30 cellular contexts compared by ENCODE assay signal in genomic region chr3:140709751-140710150, GRCh38. TPM values are rescaled to one million over a fixed set of nuclear protein-coding genes. Genes with fewer than 3 reads are reported as not detected.
DNase-seq lines count a peak whose midpoint lies in the region; ATAC-seq, FAIRE-seq and TF ChIP-seq lines count a peak whose summit lies in the region.
"Had no signal": no experiment of that assay in that cellular context is flagged by ENCODE, and none has a peak within 500 bp of the region (broad histone marks: within the 10 kb centered on the region; RNA-seq: fewer than 3 reads in every experiment).

No MANE protein-coding gene starts in this region.

- H3K79me2 ChIP-seq in HepG2 (ENCODE audit: insufficient read depth, low read length): no peaks in the 10 kb centered on the region
- no peaks in the 10 kb centered on the region for H3K79me2 ChIP-seq in K562 (ENCODE audit: control insufficient read depth, insufficient read depth, low read length)

- no peaks in the 10 kb centered on the region for H4K20me1 ChIP-seq in HepG2 (ENCODE audit: insufficient read depth, low read length)
- H4K20me1 ChIP-seq in K562 (replicated peaks; ENCODE audit: control insufficient read depth, insufficient read depth, low read length): no peaks in the 10 kb centered on the region
- H4K20me1 ChIP-seq: BLaER1 had no signal

- H2AFZ ChIP-seq in HepG2 (ENCODE audit: low read length): no peak overlapping the region
- no peak overlapping the region for H2AFZ ChIP-seq in K562 (ENCODE audit: low read depth, low read length)

- TF ChIP-seq EP300 in HepG2 (IDR thresholded peaks at IDR 0.05; ENCODE audit: low read depth in 2 of 2, low read length in 2 of 2): no peak
- TF ChIP-seq EP300 in HepG2 (CRISPR knock-in tag; IDR thresholded peaks at IDR 0.05; ENCODE audit: borderline replicate concordance): no peak
- no peak for TF ChIP-seq EP300 in K562 (IDR thresholded peaks at IDR 0.05; ENCODE audit: low read length)

- peaks cover 0 to 6% (median 0%) of the 10 kb centered on the region in 7 donors for H3K4me1 Mint-ChIP-seq in naive thymus-derived CD4-positive, alpha-beta T cell
- H3K4me1 Mint-ChIP-seq: CD4-positive, alpha-beta memory T cell; CD4-positive, CD25-positive, alpha-beta regulatory T cell; CD8-positive, alpha-beta memory T cell had no signal

- POLR2A ChIA-PET in HepG2 (lab: Yijun Ruan, JAX) (interaction anchor here (2.5 kb wide), 1 partner anchor 18 kb away, joined by 38 read pairs; no protein-coding TSS in a partner anchor), K562 (lab: Yijun Ruan, JAX) (no interaction called here)
- POLR2A ChIA-PET in naive thymus-derived CD4-positive, alpha-beta T cell (lab: Charles Lee): no interaction called here

- no peaks in the 10 kb centered on the region for H3K27me3 ChIP-seq in HepG2 (ENCODE audit: control insufficient read depth in 1 of 2, insufficient read depth in 2 of 2, low read length in 2 of 2)
- H3K27me3 ChIP-seq in right lobe of liver: no peaks in the 10 kb centered on the region
- H3K27me3 ChIP-seq in K562 (ENCODE audit: control insufficient read depth in 2 of 2, insufficient read depth in 2 of 2, low read length in 2 of 2): no peaks in the 10 kb centered on the region
- H3K27me3 ChIP-seq in naive thymus-derived CD4-positive, alpha-beta T cell (ENCODE audit: control insufficient read depth in 2 of 2, insufficient read depth in 2 of 2, low read length in 2 of 2): no peaks in the 10 kb centered on the region
- H3K27me3 ChIP-seq: BE2C, BLaER1 had no signal

- H3K36me3 Mint-ChIP-seq in naive thymus-derived CD4-positive, alpha-beta T cell: no peaks in the 10 kb centered on the region
- H3K36me3 Mint-ChIP-seq: CD14-positive monocyte; CD4-positive, alpha-beta memory T cell; CD4-positive, CD25-positive, alpha-beta regulatory T cell; CD8-positive, alpha-beta memory T cell had no signal

- H3K27ac ChIP-seq in HepG2 (ENCODE audit: extremely low read length, insufficient read depth, low read length): no peak overlapping the region
- H3K27ac ChIP-seq in right lobe of liver: no peak overlapping the region
- H3K27ac ChIP-seq in K562 (ENCODE audit: extremely low read depth, low read depth, low read length): no peak overlapping the region
- no peak overlapping the region for H3K27ac ChIP-seq in naive thymus-derived CD4-positive, alpha-beta T cell (ENCODE audit: low read depth, low read length)
- H3K27ac ChIP-seq: BLaER1 had no signal

- no peak overlapping the region for H3K4me3 Mint-ChIP-seq in naive thymus-derived CD4-positive, alpha-beta T cell
- H3K4me3 Mint-ChIP-seq: CD14-positive monocyte; CD4-positive, CD25-positive, alpha-beta regulatory T cell; CD8-positive, alpha-beta memory T cell had no signal

- H3K9me1 ChIP-seq in K562 (ENCODE audit: control insufficient read depth, insufficient read depth, low read length): no peaks in the 10 kb centered on the region

- H3K27me3 Mint-ChIP-seq in naive thymus-derived CD4-positive, alpha-beta T cell: peaks cover 4 to 16% (median 7%) of the 10 kb centered on the region in 5 donors
- H3K27me3 Mint-ChIP-seq: CD4-positive, CD25-positive, alpha-beta regulatory T cell had no signal

- BruUV-seq in HepG2 (replicated peaks; lab: Mats Ljungman, UMichigan): no TSS peak
- no TSS peak for BruUV-seq in K562 (replicated peaks; lab: Mats Ljungman, UMichigan)

- peaks cover 62% of the 10 kb centered on the region for H3K4me1 ChIP-seq in HepG2 (ENCODE audit: insufficient read depth, low read length)
- H3K4me1 ChIP-seq in right lobe of liver: peaks cover 0 to 15% (median 3%) of the 10 kb centered on the region in 4 donors
- H3K4me1 ChIP-seq in K562 (replicated peaks in 1 of 2; ENCODE audit: control insufficient read depth in 2 of 2, insufficient read depth in 2 of 2, low read length in 2 of 2): no peaks in the 10 kb centered on the region
- H3K4me1 ChIP-seq in naive thymus-derived CD4-positive, alpha-beta T cell (ENCODE audit: control insufficient read depth in 2 of 2, insufficient read depth in 2 of 2, low read length in 2 of 2): no peaks in the 10 kb centered on the region
- H3K4me1 ChIP-seq: BE2C, BLaER1 had no signal

- H3K9me3 Mint-ChIP-seq in naive thymus-derived CD4-positive, alpha-beta T cell: peaks cover 0 to 7% (median 0%) of the 10 kb centered on the region in 11 donors
- H3K9me3 Mint-ChIP-seq: CD4-positive, alpha-beta memory T cell had no signal

- H3K4me2 ChIP-seq in HepG2 (ENCODE audit: low read depth, low read length) (no peak overlapping the region), K562 (ENCODE audit: insufficient read depth, low read length) (no peak overlapping the region)
- H3K4me2 ChIP-seq: BLaER1 had no signal

- in situ Hi-C loops in HepG2 (cut with HindIII; ENCODE audit: extremely low pct_ligation_motif_present, low pct_unique_long_range_greater_than_20kb): loop anchor here (10.0 kb wide), 1 partner anchor 235 kb away; the partner anchor contains the start of gene SLC25A36
- in situ Hi-C loops in K562 (cut with MboI): no loop called here

- H3K9me3 ChIP-seq in HepG2 (ENCODE audit: low read length) (peaks cover 8% of the 10 kb centered on the region; the same call in 1 of the 2 replicates), right lobe of liver (no peaks in the 10 kb centered on the region), K562 (replicated peaks; ENCODE audit: control insufficient read depth, insufficient read depth, low read depth, low read length) (no peaks in the 10 kb centered on the region)
- H3K9me3 ChIP-seq in naive thymus-derived CD4-positive, alpha-beta T cell (ENCODE audit: control insufficient read depth in 2 of 3, low read length in 3 of 3): no peaks in the 10 kb centered on the region
- H3K9me3 ChIP-seq: BE2C had no signal

- no peak overlapping the region for H3K9ac ChIP-seq in HepG2 (ENCODE audit: insufficient read depth, low read depth, low read length)
- no peak overlapping the region for H3K9ac ChIP-seq in K562 (ENCODE audit: insufficient read depth in 1 of 2, low read depth in 2 of 2, low read length in 2 of 2)
- H3K9ac ChIP-seq: BLaER1 had no signal

- TF ChIP-seq POLR2A in HepG2 (IDR thresholded peaks at IDR 0.05; ENCODE audit: insufficient read depth in 1 of 2, low read depth in 2 of 2, low read length in 2 of 2): no peak
- TF ChIP-seq POLR2A in right lobe of liver (IDR thresholded peaks at IDR 0.05): no peak
- no peak for TF ChIP-seq POLR2A in K562 (conservative IDR thresholded peaks at IDR 0.05)

- DNase-seq in HepG2 (ENCODE audit: low spot score) (no peak), right lobe of liver (no peak), K562 (ENCODE audit: extremely low read depth in 1 of 4, low spot score in 3 of 4) (no peak), NOMO-1 treated with dmso at 0.1 percent for 144 hours (lab: John Stamatoyannopoulos, UW; ENCODE audit: unreplicated experiment) (no peak)
- DNase-seq in naive thymus-derived CD4-positive, alpha-beta T cell: no peak
- DNase-seq: 8988T; ACHN; BE2C; C1 segment of cervical spinal cord; CD4-positive, alpha-beta memory T cell; CD4-positive, CD25-positive, alpha-beta regulatory T cell; CD8-positive, alpha-beta memory T cell; COR-L47; DMS 273 treated with DMSO at 0.1 percent for 48 hours; DMS153; DMS53; DMS79; DND-41; EL; GDM1 had no signal

- H3K4me3 ChIP-seq in HepG2 (replicated peaks in 1 of 3; ENCODE audit: insufficient read depth in 1 of 3, low read depth in 2 of 3, low read length in 3 of 3) (no peak overlapping the region), right lobe of liver (no peak overlapping the region), K562 (no peak overlapping the region)
- no peak overlapping the region for H3K4me3 ChIP-seq in naive thymus-derived CD4-positive, alpha-beta T cell (ENCODE audit: low read length)
- H3K4me3 ChIP-seq: BLaER1, GM12878 had no signal

- no peak for TF ChIP-seq RAD21 in HepG2 (CRISPR knock-in tag; IDR thresholded peaks at IDR 0.05)
- TF ChIP-seq RAD21 in K562 (CRISPR knock-in tag; conservative IDR thresholded peaks at IDR 0.05 in 1 of 2, IDR thresholded peaks at IDR 0.05 in 1 of 2): no peak

- H3K27ac Mint-ChIP-seq in naive thymus-derived CD4-positive, alpha-beta T cell: no peak overlapping the region
- H3K27ac Mint-ChIP-seq: CD14-positive monocyte; CD4-positive, alpha-beta memory T cell; CD4-positive, CD25-positive, alpha-beta regulatory T cell; CD8-positive, alpha-beta memory T cell had no signal

- no peaks in the 10 kb centered on the region for H3K36me3 ChIP-seq in HepG2 (replicated peaks in 1 of 2; ENCODE audit: control insufficient read depth in 1 of 2, insufficient read depth in 2 of 2, low read length in 2 of 2)
- H3K36me3 ChIP-seq in right lobe of liver: no peaks in the 10 kb centered on the region
- no peaks in the 10 kb centered on the region for H3K36me3 ChIP-seq in K562 (ENCODE audit: control insufficient read depth, insufficient read depth, low read length)
- H3K36me3 ChIP-seq in naive thymus-derived CD4-positive, alpha-beta T cell (ENCODE audit: control insufficient read depth in 2 of 3, insufficient read depth in 3 of 3, low read length in 3 of 3): no peaks in the 10 kb centered on the region
- H3K36me3 ChIP-seq: BE2C, BLaER1 had no signal

- CTCF ChIA-PET in HepG2 (lab: Yijun Ruan, JAX; ENCODE audit: low intra/inter-chr PET ratio, low total read pairs): no interaction called here
- CTCF ChIA-PET in K562 (lab: Yijun Ruan, JAX; ENCODE audit: low intra/inter-chr PET ratio): no interaction called here
- CTCF ChIA-PET in naive thymus-derived CD4-positive, alpha-beta T cell (lab: Charles Lee): no interaction called here

- TF ChIP-seq CTCF in HepG2 (CRISPR knock-in tag; IDR thresholded peaks at IDR 0.05) (no peak), right lobe of liver (IDR thresholded peaks at IDR 0.05) (no peak), K562 (IDR thresholded peaks at IDR 0.05 in 2 of 3, conservative IDR thresholded peaks at IDR 0.05 in 1 of 3; ENCODE audit: insufficient read depth in 2 of 3, low read depth in 1 of 3, low read length in 3 of 3) (no peak)

- ATAC-seq in HepG2 (no peak), right lobe of liver (no peak), K562 (no peak)
- no peak for ATAC-seq in naive thymus-derived CD4-positive, alpha-beta T cell
- ATAC-seq: GM12878 had no signal

- intact Hi-C loops in HepG2 (cut with micrococcal nuclease; ENCODE audit: unreplicated experiment): no loop called here
- intact Hi-C loops in right lobe of liver (cut with DNase I): no loop called here
- intact Hi-C loops in K562 (cut with micrococcal nuclease): no loop called here
- intact Hi-C loops in naive thymus-derived CD4-positive, alpha-beta T cell (cut with micrococcal nuclease): no loop called here

- FAIRE-seq in HepG2 (lab: Jason Lieb, UNC): no peak
- no peak for FAIRE-seq in K562 (lab: Jason Lieb, UNC)
- FAIRE-seq: A204.1, GM12878, GM12892, GM18507 had no signal

RNA-seq across cellular contexts. Expression of gene TRIM42, which starts 31.9 kb away (rescaled TPM):
- not detected in 2 replicates for total RNA-seq in HepG2 (2016; rRNA removed; fragmentation: Illumina TruSeq; extraction: Trizol)
- not detected in 2 replicates for total RNA-seq in HepG2 (2016; cell fraction: cytosol; rRNA removed; fragmentation: Illumina TruSeq; extraction: Trizol; ENCODE audit: low read depth)
- total RNA-seq in HepG2 (2016; cell fraction: insoluble cytoplasmic fraction; rRNA removed; fragmentation: Illumina TruSeq; extraction: Trizol): not detected in 2 replicates
- not detected in 2 replicates for total RNA-seq in HepG2 (2016; cell fraction: membrane; rRNA removed; fragmentation: Illumina TruSeq; extraction: Trizol)
- not detected in 2 replicates for total RNA-seq in HepG2 (2016; cell fraction: nucleus; rRNA removed; fragmentation: Illumina TruSeq; extraction: Trizol)
- not detected in 2 replicates for polyA plus RNA-seq in HepG2 (2011; rRNA removed)
- not detected in 2 replicates for polyA plus RNA-seq in HepG2 (2011; cell fraction: cytosol; rRNA removed)
- polyA plus RNA-seq in HepG2 (2011; cell fraction: nucleus; rRNA removed): not detected in 2 replicates
- not detected in 2 replicates for polyA plus RNA-seq in HepG2 (2012)
- not detected in 2 replicates for polyA plus RNA-seq in HepG2 (2016; cell fraction: cytosol; fragmentation: Illumina TruSeq; extraction: Trizol; ENCODE audit: low read depth)
- polyA plus RNA-seq in HepG2 (2016; cell fraction: insoluble cytoplasmic fraction; fragmentation: Illumina TruSeq; extraction: Trizol; ENCODE audit: low read depth): not detected in 2 replicates
- not detected in 2 replicates for polyA plus RNA-seq in HepG2 (2016; cell fraction: membrane; fragmentation: Illumina TruSeq; extraction: Trizol; ENCODE audit: low read depth)
- polyA plus RNA-seq in HepG2 (2016; cell fraction: nucleus; fragmentation: Illumina TruSeq; extraction: Trizol; ENCODE audit: insufficient read depth, low read depth): not detected in 2 replicates
- polyA minus RNA-seq in HepG2 (2011; rRNA and poly(A)+ RNA removed; ENCODE audit: low replicate concordance): not detected in 2 replicates
- polyA minus RNA-seq in HepG2 (2011; cell fraction: cytosol; rRNA and poly(A)+ RNA removed): not detected in 2 replicates
- not detected in 2 replicates for polyA minus RNA-seq in HepG2 (2011; cell fraction: nucleus; rRNA and poly(A)+ RNA removed)
- total RNA-seq in right lobe of liver: not detected
- not detected in 2 replicates for total RNA-seq in K562 (2011; cell fraction: chromatin; rRNA removed; ENCODE audit: low replicate concordance)
- total RNA-seq in K562 (2011; cell fraction: nucleolus; rRNA removed): not detected in 2 replicates
- not detected in 2 replicates for total RNA-seq in K562 (2011; cell fraction: nucleoplasm; rRNA removed)
- total RNA-seq in K562 (2014; rRNA removed): not detected in 2 replicates
- total RNA-seq in K562 (2014; rRNA removed; fragmentation: Illumina TruSeq; extraction: Trizol): not detected in 2 replicates
- total RNA-seq in K562 (2015; rRNA removed; fragmentation: Illumina TruSeq; extraction: Trizol): not detected in 2 replicates
- not detected in 2 replicates for total RNA-seq in K562 (2021)
- polyA plus RNA-seq in K562 (2011; rRNA removed): not detected in 2 replicates
- not detected in 2 replicates for polyA plus RNA-seq in K562 (2011; cell fraction: cytosol; rRNA removed)
- polyA plus RNA-seq in K562 (2011; cell fraction: nucleus; rRNA removed): not detected in 2 replicates
- not detected in 2 replicates for polyA plus RNA-seq in K562 (2012)
- polyA plus RNA-seq in K562 (2014; fragmentation: Illumina TruSeq; extraction: Trizol): not detected in 2 replicates
- polyA plus RNA-seq in K562 (2014; fragmentation: Nextera tagmentation; extraction: Ambion mirVana): not detected
- polyA plus RNA-seq in K562 (2014; rRNA removed): not detected in 2 replicates
- polyA minus RNA-seq in K562 (2011; rRNA and poly(A)+ RNA removed): not detected in 2 replicates
- polyA minus RNA-seq in K562 (2011; cell fraction: cytosol; rRNA and poly(A)+ RNA removed): not detected in 2 replicates
- not detected in 2 replicates for polyA minus RNA-seq in K562 (2011; cell fraction: nucleus; rRNA and poly(A)+ RNA removed)
- total RNA-seq in naive thymus-derived CD4-positive, alpha-beta T cell: not detected
- not detected for polyA plus RNA-seq in naive thymus-derived CD4-positive, alpha-beta T cell
- total RNA-seq: A673; CD4-positive, alpha-beta memory T cell; CD4-positive, CD25-positive, alpha-beta regulatory T cell; CD8-positive, alpha-beta memory T cell; Daoy; G401; GM12878 had no signal
- polyA plus RNA-seq: AG04450; CD14-positive monocyte; CD4-positive, alpha-beta memory T cell; CD4-positive, CD25-positive, alpha-beta regulatory T cell; CD8-positive, alpha-beta memory T cell had no signal

Comparison
In these comparisons a context has a peak if more than half of its experiments do, and no peak if none do; other contexts are left out.
1. Of the 241 proteins assayed by ChIP-seq in both HepG2 and K562: peak only in HepG2: none; only in K562: ZFP36; in both: none; in neither: 240.